Comparison of ENCODE assay signal across 1 cellular context in genomic region chr13:49587311-49587847, GRCh38.
A peak's percentile ranks its signal among the peaks of the same experiment; 100 is the strongest.
TF ChIP-seq lines count a peak whose summit lies in the region.

No MANE protein-coding gene starts in this region.

TF ChIP-seq in HepG2, 621 proteins besides CTCF, POLR2A, EP300 and RAD21 (continued from another document):
- TF ChIP-seq RERE (CRISPR knock-in tag; IDR thresholded peaks at IDR 0.05; ENCODE audit: low read depth), result peak; percentile 46; the same call in 1 of the 2 replicates
- TF ChIP-seq POGK (CRISPR knock-in tag; conservative IDR thresholded peaks at IDR 0.05), result no peak
- TF ChIP-seq TCF7L2 (IDR thresholded peaks at IDR 0.05; ENCODE audit: low read depth, low read length), result 0 out of 2 replicates have a peak, but pooled peaks have one; percentile 18
- TF ChIP-seq BHLHE40 (IDR thresholded peaks at IDR 0.05; ENCODE audit: low read length), result 0 out of 2 replicates have a peak, but pooled peaks have one; percentile 23
- TF ChIP-seq FOXO1 (CRISPR knock-in tag; IDR thresholded peaks at IDR 0.05), result peak; percentile 17; the same call in 1 of the 2 replicates
- no peak for TF ChIP-seq ATAD3A (CRISPR knock-in tag; IDR thresholded peaks at IDR 0.05)
- no peak for TF ChIP-seq ZNF333 (CRISPR knock-in tag; IDR thresholded peaks at IDR 0.05; ENCODE audit: borderline replicate concordance)
- peak; percentile 72 for TF ChIP-seq TARDBP (CRISPR knock-in tag; IDR thresholded peaks at IDR 0.05)
- TF ChIP-seq ZNF18 (CRISPR knock-in tag; IDR thresholded peaks at IDR 0.05; ENCODE audit: insufficient replicate concordance), result no peak
- TF ChIP-seq ZBTB25 (CRISPR knock-in tag; IDR thresholded peaks at IDR 0.05), result 0 out of 2 replicates have a peak, but pooled peaks have one; percentile 38
- TF ChIP-seq FOXA1 (IDR thresholded peaks at IDR 0.05), result 0 out of 2 replicates have a peak, but pooled peaks have one; percentile 28
- peak; percentile 84 for TF ChIP-seq FOXA1 (CRISPR knock-in tag; IDR thresholded peaks at IDR 0.05)
- TF ChIP-seq TEAD3 (CRISPR knock-in tag; optimal IDR thresholded peaks at IDR 0.05; ENCODE audit: borderline replicate concordance), result peak; percentile 88
- TF ChIP-seq PHF21A (CRISPR knock-in tag; IDR thresholded peaks at IDR 0.05), result peak; percentile 56
- TF ChIP-seq FOXA3 (CRISPR knock-in tag; IDR thresholded peaks at IDR 0.05), result peak; percentile 83
- peak; percentile 67 for TF ChIP-seq TCF7 (IDR thresholded peaks at IDR 0.05; ENCODE audit: low read depth)
- peak in 1 of 2 experiments; percentile 75; a peak in 1 of 4 replicates for TF ChIP-seq HMGXB4 (CRISPR knock-in tag; IDR thresholded peaks at IDR 0.05; ENCODE audit: borderline replicate concordance in 1 of 2, low read depth in 1 of 2)
- no peak for TF ChIP-seq LCORL (IDR thresholded peaks at IDR 0.05)
- TF ChIP-seq LCORL (CRISPR knock-in tag; IDR thresholded peaks at IDR 0.05), result peak; percentile 52; the same call in 1 of the 2 replicates
- TF ChIP-seq GFI1 (CRISPR knock-in tag; IDR thresholded peaks at IDR 0.05; ENCODE audit: borderline replicate concordance), result peak; percentile 78; the same call in 1 of the 2 replicates
- TF ChIP-seq POGZ (CRISPR knock-in tag; IDR thresholded peaks at IDR 0.05), result peak; percentile 66; the same call in 1 of the 2 replicates
- TF ChIP-seq PATZ1 (CRISPR knock-in tag; IDR thresholded peaks at IDR 0.05), result peak; percentile 54
- 0 out of 2 replicates have a peak, but pooled peaks have one; percentile 17 for TF ChIP-seq ZMAT3 (CRISPR knock-in tag; conservative IDR thresholded peaks at IDR 0.05)
- TF ChIP-seq ELF3 (CRISPR knock-in tag; IDR thresholded peaks at IDR 0.05), result peak; percentile 64
- 0 out of 2 replicates have a peak, but pooled peaks have one; percentile 21 for TF ChIP-seq GATAD1 (CRISPR knock-in tag; IDR thresholded peaks at IDR 0.05)
- peak; percentile 24; the same call in 1 of the 2 replicates for TF ChIP-seq FOXJ3 (CRISPR knock-in tag; IDR thresholded peaks at IDR 0.05; ENCODE audit: borderline replicate concordance)
- peak; percentile 46; the same call in 1 of the 2 replicates for TF ChIP-seq ERF (CRISPR knock-in tag; IDR thresholded peaks at IDR 0.05)
- TF ChIP-seq SOX5 (CRISPR knock-in tag; IDR thresholded peaks at IDR 0.05; ENCODE audit: borderline replicate concordance), result peak; percentile 82
